Comparison of ENCODE assay signal across 8 cellular contexts in the genomic region with DNA sequence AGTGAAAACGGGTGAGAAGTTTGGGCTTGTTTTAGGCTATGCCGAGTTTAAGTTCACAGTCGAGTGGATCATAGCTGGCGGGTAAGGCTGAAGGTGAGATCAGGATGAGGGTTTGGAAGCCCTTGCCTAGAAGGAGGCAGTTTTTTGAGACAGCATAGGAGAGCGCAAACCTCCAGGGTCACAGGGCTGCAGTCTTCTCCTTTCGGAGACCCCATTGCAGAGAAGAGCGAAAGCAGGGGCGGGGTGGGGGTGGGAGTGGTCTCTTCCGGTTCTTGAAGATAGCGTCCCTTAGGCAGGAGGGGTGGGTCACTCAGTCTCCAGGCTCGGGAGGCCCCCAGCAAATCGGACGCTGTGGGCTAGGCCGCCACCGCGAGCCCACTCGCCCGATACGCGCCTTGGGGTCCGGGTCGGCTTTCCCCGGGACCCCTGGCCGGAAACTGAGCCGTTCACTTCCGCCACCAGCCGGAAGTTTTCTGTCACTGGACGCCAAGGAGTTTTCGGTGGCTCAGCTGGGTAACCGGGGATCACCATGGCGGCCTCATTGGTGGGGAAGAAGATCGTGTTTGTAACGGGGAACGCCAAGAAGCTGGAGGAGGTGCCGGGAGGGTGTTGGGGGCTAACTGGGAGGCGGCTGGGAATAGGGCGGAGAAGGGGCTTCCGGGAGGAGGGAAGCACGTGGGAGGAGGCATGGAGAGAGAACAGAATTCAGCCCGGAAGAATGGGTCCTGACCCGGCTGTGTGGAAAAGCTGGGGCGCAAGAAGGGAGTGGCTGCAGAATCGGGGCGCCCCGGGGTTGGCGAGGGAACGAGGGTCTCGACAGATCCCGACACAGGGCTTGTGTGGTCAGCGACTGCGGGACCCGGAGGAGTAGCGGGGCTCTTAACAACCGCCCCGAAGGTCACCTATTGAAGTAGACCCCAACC. TPM values are rescaled to one million over a fixed set of nuclear protein-coding genes. Genes with fewer than 3 reads are reported as not detected.
DNase-seq lines count a peak whose midpoint lies in the region; ATAC-seq and TF ChIP-seq lines count a peak whose summit lies in the region.

Gene ITPA, plus strand, starts transcription at position 476 of the 923 bp plus-strand sequence. Its CDS starts 54 bp downstream, at position 530.

- H3K27ac Mint-ChIP-seq in activated naive CD8-positive, alpha-beta T cell = peak within 1 kb of the TSS; percentile 90
- H3K27ac Mint-ChIP-seq in type B pancreatic cell = peak within 1 kb of the TSS; percentile 89

- H3K27me3 Mint-ChIP-seq in activated naive CD8-positive, alpha-beta T cell = no peaks in the 10 kb centered on the region
- H3K27me3 Mint-ChIP-seq in type B pancreatic cell = no peaks in the 10 kb centered on the region

- no peaks in the 10 kb centered on the region for H3K9me3 ChIP-seq in ovary

- H3K9me3 Mint-ChIP-seq in activated naive CD8-positive, alpha-beta T cell (ENCODE audit: low read depth) = no peaks in the 10 kb centered on the region
- H3K9me3 Mint-ChIP-seq in type B pancreatic cell = no peaks in the 10 kb centered on the region

- TF ChIP-seq EP300 in ovary (IDR thresholded peaks at IDR 0.05) = no peak

- ATAC-seq in Right ventricle myocardium inferior = peak; percentile 47
- ATAC-seq in HG03196 (IDR thresholded peaks at IDR 0.05; ENCODE audit: unreplicated experiment) = no peak

- H3K36me3 Mint-ChIP-seq in activated naive CD8-positive, alpha-beta T cell = no peaks in the 10 kb centered on the region
- H3K36me3 Mint-ChIP-seq in type B pancreatic cell = peaks cover 4% of the 10 kb centered on the region

- H3K27me3 ChIP-seq in ovary = no peaks in the 10 kb centered on the region

- H3K4me1 Mint-ChIP-seq in activated naive CD8-positive, alpha-beta T cell (ENCODE audit: low read depth) = peaks cover 31% of the 10 kb centered on the region
- H3K4me1 Mint-ChIP-seq in type B pancreatic cell (ENCODE audit: unreplicated experiment) = peaks cover 9% of the 10 kb centered on the region

- no peaks in the 10 kb centered on the region for H3K36me3 ChIP-seq in ovary

- DNase-seq in GM03348 (ENCODE audit: low spot score) (peak; percentile 82), HT1080 (ENCODE audit: low read depth) (peak; percentile 44), SK-MEL-5 (ENCODE audit: low read depth, low spot score) (peak; percentile 62), Right ventricle myocardium inferior (ENCODE audit: missing footprints) (peak; percentile 68), ovary (peak; percentile 28 to 62 (median 45)), type B pancreatic cell (ENCODE audit: extremely low spot score, unreplicated experiment) (no peak)

- H3K4me3 Mint-ChIP-seq in activated naive CD8-positive, alpha-beta T cell = peak within 1 kb of the TSS; percentile 95
- H3K4me3 Mint-ChIP-seq in type B pancreatic cell = peak within 1 kb of the TSS; percentile 93

- 0 to 1% (median 1%) methylated on average over 55 of the region's 55 CpGs for WGBS in ovary, 3 donors

- intact Hi-C loops in Right ventricle myocardium inferior (cut with DNase I) (no loop called here), ovary (cut with DNase I) (no loop called here)

- H3K4me3 ChIP-seq in ovary = peak within 1 kb of the TSS; percentile 69

- TF ChIP-seq CTCF in ovary (IDR thresholded peaks at IDR 0.05) = no peak
- TF ChIP-seq CTCF in type B pancreatic cell (conservative IDR thresholded peaks at IDR 0.05) = no peak

- H3K4me1 ChIP-seq in ovary (ENCODE audit: insufficient read depth) = peaks cover 7% of the 10 kb centered on the region

- H3K27ac ChIP-seq in ovary = peak within 1 kb of the TSS; percentile 68 to 71

- no peak for TF ChIP-seq POLR2A in ovary (IDR thresholded peaks at IDR 0.05)

- in situ Hi-C loops in SK-MEL-5 (cut with HindIII; ENCODE audit: low pct_unique_long_range_greater_than_20kb, low sequenced_read_pairs) = no loop called here

RNA-seq across cellular contexts. Expression of gene ITPA, which starts in this region (rescaled TPM):
- total RNA-seq in HT1080 (2014; rRNA removed; shearing (Covaris generic)) = 120 and 144 TPM in 2 replicates
- polyA plus RNA-seq in HT1080 (2015; cell fraction: cytosol; rRNA removed) = 57.6 and 63.9 TPM in 2 replicates
- 84.2 and 85.5 TPM in 2 replicates for polyA plus RNA-seq in HT1080 (2015; cell fraction: nucleus; rRNA removed)
- total RNA-seq in SK-MEL-5 (2014; rRNA removed; shearing (Covaris generic)) = 158 and 187 TPM in 2 replicates
- polyA plus RNA-seq in SK-MEL-5 (2015; cell fraction: cytosol; rRNA removed) = 112 and 136 TPM in 2 replicates
- polyA plus RNA-seq in SK-MEL-5 (2015; cell fraction: nucleus; rRNA removed) = 342 and 376 TPM in 2 replicates
- total RNA-seq in Right ventricle myocardium inferior = 21.4 TPM
- total RNA-seq in ovary = 10 to 100 TPM; 19.2 to 55.3 (median 37.3) TPM
- polyA plus RNA-seq in ovary = 10 to 100 TPM; 15.8 to 29.7 TPM
- 51.7 and 59.7 TPM in 2 replicates for total RNA-seq in type B pancreatic cell (ENCODE audit: low replicate concordance)
